In genomic region chr17:14330492-14330920, GRCh38 we compare ENCODE assay signal across 1 cellular context.
TF ChIP-seq lines count a peak whose summit lies in the region.

No MANE protein-coding gene starts in this region.

TF ChIP-seq in HepG2, 621 proteins besides CTCF, POLR2A, EP300 and RAD21 (continued from another document):
- TF ChIP-seq LRRFIP1 (CRISPR knock-in tag; conservative IDR thresholded peaks at IDR 0.05), result no peak
- no peak for TF ChIP-seq SIN3A (IDR thresholded peaks at IDR 0.05; ENCODE audit: borderline replicate concordance, low read depth, low read length)
- TF ChIP-seq ARID4A (CRISPR knock-in tag; IDR thresholded peaks at IDR 0.05; ENCODE audit: borderline replicate concordance), result peak; percentile 44; the same call in 1 of the 2 replicates
- no peak for TF ChIP-seq ZNF773 (CRISPR knock-in tag; IDR thresholded peaks at IDR 0.05; ENCODE audit: borderline replicate concordance)
- TF ChIP-seq FOXC1 (CRISPR knock-in tag; IDR thresholded peaks at IDR 0.05; ENCODE audit: borderline replicate concordance), result no peak
- no peak for TF ChIP-seq PAWR (CRISPR knock-in tag; IDR thresholded peaks at IDR 0.05; ENCODE audit: borderline replicate concordance)
- no peak for TF ChIP-seq HNRNPL (IDR thresholded peaks at IDR 0.05; ENCODE audit: low read depth, low read length)
- TF ChIP-seq ARID2 (CRISPR knock-in tag; IDR thresholded peaks at IDR 0.05; ENCODE audit: borderline replicate concordance), result no peak
- TF ChIP-seq SMAD1 (CRISPR knock-in tag; IDR thresholded peaks at IDR 0.05; ENCODE audit: borderline replicate concordance, low read depth), result no peak
- no peak for TF ChIP-seq RFXAP (CRISPR knock-in tag; IDR thresholded peaks at IDR 0.05; ENCODE audit: borderline replicate concordance)
- no peak for TF ChIP-seq CERS6 (CRISPR knock-in tag; IDR thresholded peaks at IDR 0.05)
- TF ChIP-seq BHLHE40 (IDR thresholded peaks at IDR 0.05; ENCODE audit: low read length), result no peak
- no peak for TF ChIP-seq PBX3 (CRISPR knock-in tag; IDR thresholded peaks at IDR 0.05; ENCODE audit: borderline replicate concordance)
- no peak for TF ChIP-seq BRCA1 (CRISPR knock-in tag; IDR thresholded peaks at IDR 0.05)
- TF ChIP-seq REL (CRISPR knock-in tag; conservative IDR thresholded peaks at IDR 0.05), result no peak
- TF ChIP-seq JUN (CRISPR knock-in tag; IDR thresholded peaks at IDR 0.05), result no peak
- TF ChIP-seq NFKBIZ (CRISPR knock-in tag; IDR thresholded peaks at IDR 0.05), result no peak
- no peak for TF ChIP-seq ZFP82 (CRISPR knock-in tag; IDR thresholded peaks at IDR 0.05; ENCODE audit: borderline replicate concordance)
- TF ChIP-seq ETV6 (CRISPR knock-in tag; conservative IDR thresholded peaks at IDR 0.05), result no peak
- no peak for TF ChIP-seq IRF1 (CRISPR knock-in tag; IDR thresholded peaks at IDR 0.05; ENCODE audit: low read depth)
- TF ChIP-seq SOX6 (IDR thresholded peaks at IDR 0.05), result no peak
- peak; percentile 62 for TF ChIP-seq SOX6 (CRISPR knock-in tag; IDR thresholded peaks at IDR 0.05)
- no peak for TF ChIP-seq ZNF552 (CRISPR knock-in tag; IDR thresholded peaks at IDR 0.05; ENCODE audit: borderline replicate concordance)
- TF ChIP-seq ZNF615 (CRISPR knock-in tag; IDR thresholded peaks at IDR 0.05; ENCODE audit: borderline replicate concordance), result no peak
- no peak for TF ChIP-seq TFDP2 (CRISPR knock-in tag; IDR thresholded peaks at IDR 0.05)
- no peak for TF ChIP-seq ETV5 (CRISPR knock-in tag; IDR thresholded peaks at IDR 0.05; ENCODE audit: borderline replicate concordance)
- no peak for TF ChIP-seq SOX13 (IDR thresholded peaks at IDR 0.05)
- peak in 1 of 2 experiments; percentile 17; a peak in 1 of 4 replicates for TF ChIP-seq SOX13 (CRISPR knock-in tag; conservative IDR thresholded peaks at IDR 0.05 in 1 of 2, IDR thresholded peaks at IDR 0.05 in 1 of 2)
- TF ChIP-seq NCOA5 (CRISPR knock-in tag; IDR thresholded peaks at IDR 0.05), result no peak
- TF ChIP-seq ZNF746 (CRISPR knock-in tag; IDR thresholded peaks at IDR 0.05), result no peak
- 0 out of 2 replicates have a peak, but pooled peaks have one; percentile 28 for TF ChIP-seq KDM5B (CRISPR knock-in tag; IDR thresholded peaks at IDR 0.05; ENCODE audit: borderline replicate concordance)
- TF ChIP-seq CBFB (CRISPR knock-in tag; IDR thresholded peaks at IDR 0.05), result no peak
- TF ChIP-seq ZNF256 (CRISPR knock-in tag; conservative IDR thresholded peaks at IDR 0.05), result no peak
